ENCODE assay signal across 8 cellular contexts in genomic region chr19:55086730-55087541, GRCh38. TPM values are rescaled to one million over a fixed set of nuclear protein-coding genes. Genes with fewer than 3 reads are reported as not detected.
DNase-seq lines count a peak whose midpoint lies in the region; ATAC-seq, FAIRE-seq and TF ChIP-seq lines count a peak whose summit lies in the region.

No MANE protein-coding gene starts in this region.

- H3K4me2 ChIP-seq in astrocyte (ENCODE audit: low read length), result peak overlapping the region; percentile 91

- H3K4me3 Mint-ChIP-seq in astrocyte (ENCODE audit: unreplicated experiment), result peak overlapping the region; percentile 82

- H3K27ac Mint-ChIP-seq in astrocyte (ENCODE audit: unreplicated experiment), result peak overlapping the region; percentile 62

- no peaks in the 10 kb centered on the region for H3K4me1 ChIP-seq in SJCRH30
- peaks cover 22% of the 10 kb centered on the region for H3K4me1 ChIP-seq in astrocyte (ENCODE audit: insufficient read depth, low read length)
- peaks cover 11 to 47% (median 30%) of the 10 kb centered on the region in 9 donors for H3K4me1 ChIP-seq in heart right ventricle
- H3K4me1 ChIP-seq in vagina, result peaks cover 33% of the 10 kb centered on the region

- DNase-seq in GM13977 (ENCODE audit: low spot score) (peak; percentile 88), SJCRH30 (peak; percentile 77 to 79), astrocyte (ENCODE audit: low read depth) (peak; percentile 84), heart right ventricle (peak; percentile 96 to 97), omental fat pad (ENCODE audit: low spot score) (peak; percentile 85), vagina (ENCODE audit: extremely low spot score in 2 of 2) (no peak), HK-2 (ENCODE audit: unreplicated experiment) (no peak)

- peaks cover 6% of the 10 kb centered on the region for H3K36me3 Mint-ChIP-seq in astrocyte (ENCODE audit: low read depth, unreplicated experiment)

- H3K36me3 ChIP-seq in SJCRH30 (0 out of 2 replicates have a peak, but pooled peaks cover 3% of the 10 kb centered on the region), astrocyte (ENCODE audit: insufficient read depth, low read length) (no peaks in the 10 kb centered on the region), heart right ventricle (peaks cover 0 to 24% (median 16%) of the 10 kb centered on the region in 9 donors), vagina (peaks cover 4 to 22% of the 10 kb centered on the region in 2 donors)

- H3K79me2 ChIP-seq in astrocyte (ENCODE audit: insufficient read depth, low read length), result no peaks in the 10 kb centered on the region

- TF ChIP-seq CTCF in GM13977 (IDR thresholded peaks at IDR 0.05; ENCODE audit: extremely low read depth, insufficient read depth, missing control alignments) (no peak), astrocyte (IDR thresholded peaks at IDR 0.05; ENCODE audit: insufficient read depth, low read depth, low read length) (no peak), heart right ventricle (IDR thresholded peaks at IDR 0.05) (peak in 1 of 9 donors; percentile 7), omental fat pad (IDR thresholded peaks at IDR 0.05) (no peak), vagina (IDR thresholded peaks at IDR 0.05) (no peak)

- H3K9me3 ChIP-seq in SJCRH30 (replicated peaks) (no peaks in the 10 kb centered on the region), astrocyte (ENCODE audit: insufficient read depth, low read depth, low read length) (peaks cover 4% of the 10 kb centered on the region), heart right ventricle (no peaks in the 10 kb centered on the region), vagina (no peaks in the 10 kb centered on the region)

- no peaks in the 10 kb centered on the region for H3K9me3 Mint-ChIP-seq in astrocyte (ENCODE audit: unreplicated experiment)

- H3K9ac ChIP-seq in astrocyte (ENCODE audit: low read length), result peak overlapping the region; percentile 65

- in situ Hi-C loops in GM13977 (cut with MboI; ENCODE audit: low pct_unique_long_range_greater_than_20kb, low sequenced_read_pairs, unreplicated experiment), result no loop called here

- peaks cover 25% of the 10 kb centered on the region for H3K27me3 Mint-ChIP-seq in astrocyte (ENCODE audit: low read depth, unreplicated experiment)

- intact Hi-C loops in heart right ventricle (cut with DNase I) (loop anchor here in 1 of 10 donors (2.0 kb wide), 1 partner anchor 30 kb away; the partner anchor contains the start of gene PPP1R12C), vagina (cut with DNase I) (no loop called here)

- ATAC-seq in heart right ventricle (peak; percentile 77 to 93 (median 90)), omental fat pad (ENCODE audit: low FRiP score) (peak; percentile 67), GM19395 (IDR thresholded peaks at IDR 0.05; ENCODE audit: unreplicated experiment) (no peak)

- peaks cover 37% of the 10 kb centered on the region for H4K20me1 ChIP-seq in astrocyte (ENCODE audit: insufficient read depth, low read length)

- H3K4me1 Mint-ChIP-seq in astrocyte (ENCODE audit: low read depth, unreplicated experiment), result peaks cover 14% of the 10 kb centered on the region

- WGBS in heart right ventricle, 2 donors, result 1 to 4% methylated on average over 73 to 74 of the region's 74 CpGs

- no peak for FAIRE-seq in astrocyte (lab: Jason Lieb, UNC)

- TF ChIP-seq POLR2A in vagina (IDR thresholded peaks at IDR 0.05), result no peak

- H3K27ac ChIP-seq in SJCRH30 (no peak overlapping the region), astrocyte (ENCODE audit: low read depth, low read length) (no peak overlapping the region), heart right ventricle (peak overlapping the region in 7 of 10 donors; percentile 25 to 66 (median 51)), vagina (peak overlapping the region; percentile 22)

- no peaks in the 10 kb centered on the region for H3K27me3 ChIP-seq in SJCRH30
- H3K27me3 ChIP-seq in astrocyte (ENCODE audit: insufficient read depth, low read length), result peaks cover 38% of the 10 kb centered on the region
- peaks cover 10 to 66% (median 44%) of the 10 kb centered on the region in 7 donors for H3K27me3 ChIP-seq in heart right ventricle
- H3K27me3 ChIP-seq in vagina, result peaks cover 2% of the 10 kb centered on the region

- peak overlapping the region; percentile 68 for H2AFZ ChIP-seq in astrocyte (ENCODE audit: low read depth, low read length)

- H3K4me3 ChIP-seq in SJCRH30 (peak overlapping the region; percentile 51), astrocyte (ENCODE audit: insufficient read depth, low read depth, low read length) (peak overlapping the region; percentile 59), heart right ventricle (peak overlapping the region; percentile 5 to 68 (median 56)), vagina (peak overlapping the region; percentile 47 to 73)

RNA-seq across cellular contexts. Expression of gene EPS8L1, which starts 11.3 kb away (rescaled TPM):
- 1.4 and 1.7 TPM in 2 replicates for total RNA-seq in SJCRH30 (2014; rRNA removed; shearing (Covaris generic))
- total RNA-seq in astrocyte (7.6 and 9.2 TPM in 2 replicates), heart right ventricle (1 to 10 TPM in 5 of 10 donors, under 1 TPM in 4, not detected in 1; 0.53 to 2.7 (median 1.1) TPM), omental fat pad (10 to 100 TPM in 2 of 4 donors, 1 to 10 TPM in 1, under 1 TPM in 1; 0.95 to 41.7 (median 15.5) TPM), vagina (180 TPM)
- 1 to 10 TPM; 3.7 to 7.9 TPM for polyA plus RNA-seq in heart right ventricle

RNA-seq across cellular contexts. Expression of gene RDH13, which starts 24.0 kb away (rescaled TPM):
- 29.9 and 30.5 TPM in 2 replicates for total RNA-seq in SJCRH30 (2014; rRNA removed; shearing (Covaris generic))
- total RNA-seq in astrocyte, result 18.8 and 22.6 TPM in 2 replicates
- 10 to 100 TPM; 32.4 to 72.0 (median 54.5) TPM for total RNA-seq in heart right ventricle
- polyA plus RNA-seq in heart right ventricle, result 10 to 100 TPM; 21.4 to 36.1 TPM
- 10 to 100 TPM in 2 of 4 donors, 1 to 10 TPM in 2; 8.2 to 14.1 (median 10.8) TPM for total RNA-seq in omental fat pad
- 37.3 TPM for total RNA-seq in vagina

RNA-seq across cellular contexts. Expression of gene PPP1R12C, which starts 30.5 kb away (rescaled TPM):
- 26.2 and 30.5 TPM in 2 replicates for total RNA-seq in SJCRH30 (2014; rRNA removed; shearing (Covaris generic))
- total RNA-seq in astrocyte (79.7 and 86.2 TPM in 2 replicates), heart right ventricle (100 to 1,000 TPM; 134 to 242 (median 193) TPM), omental fat pad (100 to 1,000 TPM in 2 of 4 donors, 10 to 100 TPM in 2; 59.9 to 127 (median 107) TPM), vagina (108 TPM)
- polyA plus RNA-seq in heart right ventricle, result 100 to 1,000 TPM; 223 to 283 TPM

RNA-seq across cellular contexts. Expression of gene GP6, which starts 48.9 kb away (rescaled TPM):
- 15.1 and 16.7 TPM in 2 replicates for total RNA-seq in SJCRH30 (2014; rRNA removed; shearing (Covaris generic))
- total RNA-seq in astrocyte (0.36 and 0.48 TPM in 2 replicates), heart right ventricle (under 1 TPM; 0.37 to 0.73 (median 0.46) TPM), omental fat pad (under 1 TPM in 1 of 4 donors, not detected in 3; 0.56 TPM), vagina (0.49 TPM)
- 1 to 10 TPM in 1 of 2 donors, under 1 TPM in 1; 0.58 to 1.5 TPM for polyA plus RNA-seq in heart right ventricle

Comparison
In these comparisons a context has a peak if more than half of its experiments do, and no peak if none do; other contexts are left out.
1. DNase-seq: peak in GM13977 (single experiment), SJCRH30 (2 of 2), astrocyte (single experiment), heart right ventricle (2 of 2) and omental fat pad (single experiment); none in vagina (0 of 2) and HK-2 (single experiment).
2. H3K27ac ChIP-seq: peak in heart right ventricle (7 of 10) and vagina (single experiment); none in SJCRH30 (single experiment) and astrocyte (single experiment).
3. Peak in every context shown above with its lines, with median percentiles within 50 percentile points of each other: H3K4me3 ChIP-seq.